In genomic region chr1:16440480-16441311, GRCh38 we compare ENCODE assay signal across 1 cellular context.
TF ChIP-seq lines count a peak whose summit lies in the region.

NECAP2 (plus strand) TSS chr1:16440724; CDS start chr1:16440762, 38 bp downstream.

TF ChIP-seq in HepG2, 621 proteins besides CTCF, POLR2A, EP300 and RAD21 (continued from another document and continues in another):
- TF ChIP-seq JUNB (CRISPR knock-in tag; IDR thresholded peaks at IDR 0.05; ENCODE audit: borderline replicate concordance) = peak; percentile 10; the same call in 1 of the 2 replicates
- peak; percentile 89; the same call in 1 of the 2 replicates for TF ChIP-seq FOXK1 (CRISPR knock-in tag; IDR thresholded peaks at IDR 0.05; ENCODE audit: borderline replicate concordance, low read depth)
- TF ChIP-seq ZNF513 (CRISPR knock-in tag; conservative IDR thresholded peaks at IDR 0.05) = no peak
- TF ChIP-seq ZNF567 (CRISPR knock-in tag; IDR thresholded peaks at IDR 0.05; ENCODE audit: borderline replicate concordance) = peak; percentile 83; the same call in 1 of the 2 replicates
- peak; percentile 61; the same call in 1 of the 2 replicates for TF ChIP-seq ZNF724P (CRISPR knock-in tag; IDR thresholded peaks at IDR 0.05; ENCODE audit: borderline replicate concordance)
- no peak for TF ChIP-seq POLR2AphosphoS2 (IDR thresholded peaks at IDR 0.05; ENCODE audit: low read depth, low read length)
- 0 out of 2 replicates have a peak, but pooled peaks have one; percentile 58 for TF ChIP-seq ZNF343 (CRISPR knock-in tag; IDR thresholded peaks at IDR 0.05)
- peak; percentile 91; the same call in 1 of the 2 replicates for TF ChIP-seq ZBTB38 (CRISPR knock-in tag; IDR thresholded peaks at IDR 0.05)
- peak; percentile 91 for TF ChIP-seq ZNF710 (CRISPR knock-in tag; IDR thresholded peaks at IDR 0.05; ENCODE audit: borderline replicate concordance)
- no peak; the same call in 1 of the 2 replicates for TF ChIP-seq FOXP4 (CRISPR knock-in tag; IDR thresholded peaks at IDR 0.05)
- peak; percentile 80; the same call in 1 of the 2 replicates for TF ChIP-seq ZNF607 (CRISPR knock-in tag; IDR thresholded peaks at IDR 0.05; ENCODE audit: borderline replicate concordance)
- TF ChIP-seq CSRNP2 (CRISPR knock-in tag; conservative IDR thresholded peaks at IDR 0.05; ENCODE audit: low read depth) = no peak
- TF ChIP-seq TEAD3 (CRISPR knock-in tag; optimal IDR thresholded peaks at IDR 0.05; ENCODE audit: borderline replicate concordance) = peak; percentile 78
- TF ChIP-seq ZNF652 (CRISPR knock-in tag; IDR thresholded peaks at IDR 0.05; ENCODE audit: borderline replicate concordance, low read depth) = peak; percentile 98
- TF ChIP-seq NFRKB (IDR thresholded peaks at IDR 0.05) = no peak
- TF ChIP-seq ZNF407 (CRISPR knock-in tag; IDR thresholded peaks at IDR 0.05; ENCODE audit: not compliant biosample characterization) = no peak
- no peak; the same call in 1 of the 2 replicates for TF ChIP-seq NR1H2 (CRISPR knock-in tag; IDR thresholded peaks at IDR 0.05; ENCODE audit: borderline replicate concordance, low read depth)
- TF ChIP-seq PRPF4 (IDR thresholded peaks at IDR 0.05; ENCODE audit: low read depth, low read length, poor library complexity, severe bottlenecking) = no peak
- no peak for TF ChIP-seq ZNF468 (CRISPR knock-in tag; IDR thresholded peaks at IDR 0.05)
- TF ChIP-seq ZNF547 (CRISPR knock-in tag; IDR thresholded peaks at IDR 0.05) = 0 out of 2 replicates have a peak, but pooled peaks have one; percentile 16
- TF ChIP-seq HNRNPL (IDR thresholded peaks at IDR 0.05; ENCODE audit: low read depth, low read length) = peak; percentile 78; the same call in 1 of the 2 replicates
- peak; percentile 90 for TF ChIP-seq KDM5B (CRISPR knock-in tag; IDR thresholded peaks at IDR 0.05; ENCODE audit: borderline replicate concordance)
- no peak for TF ChIP-seq SRSF4 (IDR thresholded peaks at IDR 0.05; ENCODE audit: low read depth, low read length, poor library complexity, severe bottlenecking)
- peak; percentile 76 for TF ChIP-seq ZNF619 (CRISPR knock-in tag; IDR thresholded peaks at IDR 0.05)
- TF ChIP-seq RCOR2 (CRISPR knock-in tag; IDR thresholded peaks at IDR 0.05) = 0 out of 2 replicates have a peak, but pooled peaks have one; percentile 18
- 0 out of 2 replicates have a peak, but pooled peaks have one; percentile 55 for TF ChIP-seq ZSCAN29 (CRISPR knock-in tag; conservative IDR thresholded peaks at IDR 0.05)
- TF ChIP-seq ZNF775 (CRISPR knock-in tag; IDR thresholded peaks at IDR 0.05; ENCODE audit: borderline replicate concordance) = peak; percentile 96
- TF ChIP-seq ATF2 (CRISPR knock-in tag; IDR thresholded peaks at IDR 0.05) = peak; percentile 84; the same call in 1 of the 2 replicates
- TF ChIP-seq SP140L (CRISPR knock-in tag; IDR thresholded peaks at IDR 0.05; ENCODE audit: borderline replicate concordance) = 0 out of 2 replicates have a peak, but pooled peaks have one; percentile 40
- TF ChIP-seq PREB (CRISPR knock-in tag; IDR thresholded peaks at IDR 0.05) = no peak
- no peak for TF ChIP-seq TRIM24 (CRISPR knock-in tag; IDR thresholded peaks at IDR 0.05)
- TF ChIP-seq CSRNP1 (CRISPR knock-in tag; IDR thresholded peaks at IDR 0.05) = peak; percentile 36; the same call in 1 of the 2 replicates
- peak; percentile 37; the same call in 1 of the 2 replicates for TF ChIP-seq PATZ1 (CRISPR knock-in tag; IDR thresholded peaks at IDR 0.05)
